In the genomic region with DNA sequence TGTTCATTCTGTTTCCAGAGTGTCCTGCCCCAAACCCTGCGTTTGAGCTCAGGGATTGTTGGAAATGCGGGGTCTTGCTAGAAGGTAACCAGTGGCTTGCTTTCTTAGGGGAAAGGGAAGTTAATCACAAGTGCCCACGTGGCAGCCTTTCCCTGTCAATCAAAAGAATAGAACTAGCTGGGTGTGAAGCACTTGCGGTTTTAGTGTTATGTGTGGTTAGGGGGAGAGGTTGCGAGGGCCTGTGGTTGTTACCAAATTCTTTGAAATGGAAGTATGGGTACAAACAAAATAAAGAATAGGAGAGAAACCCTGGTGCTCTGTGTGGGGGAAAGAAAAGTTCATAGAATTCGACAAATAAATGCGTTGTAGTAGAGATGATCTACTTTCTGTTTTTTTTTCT, we compare ENCODE assay signal across 8 cellular contexts.
DNase-seq lines count a peak whose midpoint lies in the region; ATAC-seq, FAIRE-seq and TF ChIP-seq lines count a peak whose summit lies in the region.

No MANE protein-coding gene starts in this region.

- H4K20me1 ChIP-seq in HepG2 (ENCODE audit: insufficient read depth, low read length) = peaks cover 92% of the 10 kb centered on the region

- H3K9me3 ChIP-seq in HepG2 (ENCODE audit: low read length) (no peaks in the 10 kb centered on the region), suprapubic skin (no peaks in the 10 kb centered on the region), ovary (no peaks in the 10 kb centered on the region)

- H3K9ac ChIP-seq in HepG2 (ENCODE audit: insufficient read depth, low read depth, low read length) = no peak overlapping the region

- peak; percentile 50 for ATAC-seq in HG02588 (IDR thresholded peaks at IDR 0.05; ENCODE audit: unreplicated experiment)
- no peak for ATAC-seq in HepG2

- WGBS in HepG2 (ENCODE audit: low lambda C conversion rate) = 90% methylated on average over 7 of the region's 7 CpGs
- 70% methylated on average over 7 of the region's 7 CpGs for WGBS in suprapubic skin
- WGBS in ovary, 3 donors = 82 to 86% (median 84%) methylated on average over 7 of the region's 7 CpGs

- H3K36me3 ChIP-seq in HepG2 (replicated peaks in 1 of 2; ENCODE audit: control insufficient read depth in 1 of 2, insufficient read depth in 2 of 2, low read length in 2 of 2) (peaks cover 5 to 42% of the 10 kb centered on the region in 2 experiments), suprapubic skin (no peaks in the 10 kb centered on the region), ovary (no peaks in the 10 kb centered on the region)

- no peak for TF ChIP-seq CTCF in GM10248 (IDR thresholded peaks at IDR 0.05; ENCODE audit: control extremely low read depth, extremely low read depth, low read depth, missing control alignments)
- no peak for TF ChIP-seq CTCF in HepG2 (CRISPR knock-in tag; IDR thresholded peaks at IDR 0.05)
- TF ChIP-seq CTCF in suprapubic skin (IDR thresholded peaks at IDR 0.05) = no peak
- no peak for TF ChIP-seq CTCF in ovary (IDR thresholded peaks at IDR 0.05)

- H2AFZ ChIP-seq in HepG2 (ENCODE audit: low read length) = no peak overlapping the region

- FAIRE-seq in HepG2 (lab: Jason Lieb, UNC) = no peak

- H3K4me2 ChIP-seq in HepG2 (ENCODE audit: low read depth, low read length) = no peak overlapping the region

- CTCF ChIA-PET in GM10248 (lab: Yijun Ruan, JAX) = interaction anchor here (0.9 to 4.5 kb wide), 6 partner anchors 13 to 235 kb away, joined by 3 to 30 read pairs (median 6); no protein-coding TSS in a partner anchor
- CTCF ChIA-PET in HepG2 (lab: Yijun Ruan, JAX; ENCODE audit: low intra/inter-chr PET ratio, low total read pairs) = no interaction called here

- H3K27me3 ChIP-seq in HepG2 (ENCODE audit: control insufficient read depth in 1 of 2, insufficient read depth in 2 of 2, low read length in 2 of 2) = no peaks in the 10 kb centered on the region
- no peaks in the 10 kb centered on the region for H3K27me3 ChIP-seq in suprapubic skin
- H3K27me3 ChIP-seq in ovary = no peaks in the 10 kb centered on the region

- H3K4me3 ChIP-seq in HepG2 (replicated peaks in 1 of 3; ENCODE audit: insufficient read depth in 1 of 3, low read depth in 2 of 3, low read length in 3 of 3) (no peak overlapping the region), suprapubic skin (no peak overlapping the region), ovary (no peak overlapping the region)

- no peak for TF ChIP-seq RAD21 in HepG2 (CRISPR knock-in tag; IDR thresholded peaks at IDR 0.05)

- TF ChIP-seq EP300 in HepG2 (IDR thresholded peaks at IDR 0.05; ENCODE audit: low read depth in 2 of 2, low read length in 2 of 2) (no peak), HepG2 (CRISPR knock-in tag; IDR thresholded peaks at IDR 0.05; ENCODE audit: borderline replicate concordance) (no peak), suprapubic skin (IDR thresholded peaks at IDR 0.05) (no peak), ovary (IDR thresholded peaks at IDR 0.05) (no peak)

- no TSS peak for BruUV-seq in HepG2 (replicated peaks; lab: Mats Ljungman, UMichigan)

- in situ Hi-C loops in HepG2 (cut with HindIII; ENCODE audit: extremely low pct_ligation_motif_present, low pct_unique_long_range_greater_than_20kb) = no loop called here

- intact Hi-C loops in HepG2 (cut with micrococcal nuclease; ENCODE audit: unreplicated experiment) (no loop called here), ovary (cut with DNase I) (no loop called here)

- POLR2A ChIA-PET in GM10248 (lab: Yijun Ruan, JAX) = interaction anchor here (1.1 to 1.5 kb wide), 4 partner anchors 12 to 68 kb away, joined by 3 to 11 read pairs (median 5); partner anchors contain the start of gene FNDC3B
- POLR2A ChIA-PET in HepG2 (lab: Yijun Ruan, JAX) = no interaction called here

- H3K27ac ChIP-seq in HepG2 (ENCODE audit: extremely low read length, insufficient read depth, low read length) (peak overlapping the region; percentile 47), suprapubic skin (no peak overlapping the region), ovary (no peak overlapping the region)

- H3K4me1 ChIP-seq in HepG2 (ENCODE audit: insufficient read depth, low read length) = peaks cover 98% of the 10 kb centered on the region
- peaks cover 48% of the 10 kb centered on the region for H3K4me1 ChIP-seq in suprapubic skin
- H3K4me1 ChIP-seq in ovary (ENCODE audit: insufficient read depth) = peaks cover 10% of the 10 kb centered on the region

- peaks cover 96% of the 10 kb centered on the region for H3K79me2 ChIP-seq in HepG2 (ENCODE audit: insufficient read depth, low read length)

- TF ChIP-seq POLR2A in HepG2 (IDR thresholded peaks at IDR 0.05; ENCODE audit: insufficient read depth in 1 of 2, low read depth in 2 of 2, low read length in 2 of 2) = no peak
- no peak for TF ChIP-seq POLR2A in suprapubic skin (IDR thresholded peaks at IDR 0.05)
- TF ChIP-seq POLR2A in ovary (IDR thresholded peaks at IDR 0.05) = no peak

- peak; percentile 52 for DNase-seq in GM10248 (ENCODE audit: extremely low spot score)
- peak; percentile 93 for DNase-seq in NCI-H2107 treated with DMSO at 0.1 percent for 48 hours (lab: John Stamatoyannopoulos, UW; ENCODE audit: unreplicated experiment)
- peak; percentile 31 for DNase-seq in activated T-cell treated with anti-CD3 and anti-CD28 coated beads for 1 hour (ENCODE audit: low read depth)
- no peak for DNase-seq in HepG2 (ENCODE audit: low spot score)
- DNase-seq in stimulated activated CD8-positive, alpha-beta memory T cell treated with anti-CD3 and anti-CD28 coated beads, Interleukin-15, amount 100 ng/mL, for 4 hours (ENCODE audit: low read depth in 2 of 2) = peak; percentile 36 to 58
- no peak for DNase-seq in suprapubic skin (ENCODE audit: low spot score in 2 of 2)
- no peak for DNase-seq in ovary

TF ChIP-seq in HepG2, 621 proteins besides CTCF, POLR2A, EP300 and RAD21:
- TF ChIP-seq, protein P1, sequence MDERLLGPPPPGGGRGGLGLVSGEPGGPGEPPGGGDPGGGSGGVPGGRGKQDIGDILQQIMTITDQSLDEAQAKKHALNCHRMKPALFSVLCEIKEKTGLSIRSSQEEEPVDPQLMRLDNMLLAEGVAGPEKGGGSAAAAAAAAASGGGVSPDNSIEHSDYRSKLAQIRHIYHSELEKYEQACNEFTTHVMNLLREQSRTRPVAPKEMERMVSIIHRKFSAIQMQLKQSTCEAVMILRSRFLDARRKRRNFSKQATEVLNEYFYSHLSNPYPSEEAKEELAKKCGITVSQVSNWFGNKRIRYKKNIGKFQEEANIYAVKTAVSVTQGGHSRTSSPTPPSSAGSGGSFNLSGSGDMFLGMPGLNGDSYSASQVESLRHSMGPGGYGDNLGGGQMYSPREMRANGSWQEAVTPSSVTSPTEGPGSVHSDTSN (CRISPR knock-in tag; IDR thresholded peaks at IDR 0.05) = 0 out of 2 replicates have a peak, but pooled peaks have one; percentile 35
- TF ChIP-seq RBM22 (optimal IDR thresholded peaks at IDR 0.05; ENCODE audit: low read length) (peak; percentile 79), RBAK (CRISPR knock-in tag; IDR thresholded peaks at IDR 0.05) (no peak), SOX13 (IDR thresholded peaks at IDR 0.05) (no peak), SOX13 (CRISPR knock-in tag; conservative IDR thresholded peaks at IDR 0.05 in 1 of 2, IDR thresholded peaks at IDR 0.05 in 1 of 2) (no peak), TBP (CRISPR knock-in tag; IDR thresholded peaks at IDR 0.05) (no peak), BORCS8-MEF2B (CRISPR knock-in tag; IDR thresholded peaks at IDR 0.05) (no peak), TARDBP (CRISPR knock-in tag; IDR thresholded peaks at IDR 0.05) (0 out of 2 replicates have a peak, but pooled peaks have one; percentile 35), ZNF781 (CRISPR knock-in tag; IDR thresholded peaks at IDR 0.05; ENCODE audit: borderline replicate concordance, not compliant biosample characterization) (no peak), ATF2 (CRISPR knock-in tag; IDR thresholded peaks at IDR 0.05) (no peak)
TF ChIP-seq in HepG2: peak in this region for 3.

Comparison
In these comparisons a context has a peak if more than half of its experiments do, and no peak if none do; other contexts are left out.
1. DNase-seq: peak in GM10248 (single experiment), NCI-H2107 treated with DMSO at 0.1 percent for 48 hours (single experiment), activated T-cell treated with anti-CD3 and anti-CD28 coated beads for 1 hour (single experiment) and stimulated activated CD8-positive, alpha-beta memory T cell treated with anti-CD3 and anti-CD28 coated beads, Interleukin-15, amount 100 ng/mL, for 4 hours (2 of 2); none in HepG2 (single experiment), suprapubic skin (0 of 2) and ovary (0 of 5).